In genomic region chr7:104945599-104945956, GRCh38 we compare ENCODE assay signal across 8 cellular contexts.
A peak's percentile ranks its signal among the peaks of the same experiment; 100 is the strongest.
DNase-seq lines count a peak whose midpoint lies in the region; ATAC-seq, FAIRE-seq and TF ChIP-seq lines count a peak whose summit lies in the region.

No MANE protein-coding gene starts in this region.

- in situ Hi-C loops in GM12878 (cut with MboI), result loop anchor here (5.0 kb wide), 1 partner anchor 67 kb away; the partner anchor contains the start of gene KMT2E
- in situ Hi-C loops in transverse colon (cut with MboI; ENCODE audit: low pct_ligation_motif_present in 1 of 4, low pct_unique_long_range_greater_than_20kb in 1 of 4, low sequenced_read_pairs in 3 of 4), result loop anchor here in 1 of 4 donors (10.0 kb wide), 1 partner anchor 69 kb away; the partner anchor contains the start of gene KMT2E

- H3K4me1 ChIP-seq in GM12878 (ENCODE audit: control insufficient read depth, insufficient read depth, low read length) (peaks cover 38% of the 10 kb centered on the region), mesenchymal stem cell (ENCODE audit: control insufficient read depth, insufficient read depth, low read depth, low read length) (peaks cover 12% of the 10 kb centered on the region), transverse colon (peaks cover 22 to 60% (median 36%) of the 10 kb centered on the region in 4 donors)

- SMC1A ChIA-PET in GM12878 (lab: Charles Lee; ENCODE audit: uncharacterized antibody, unreplicated experiment), result interaction anchor here (0.7 to 11.3 kb wide), 10 partner anchors 12 to 112 kb away, joined by 3 to 116 read pairs (median 4); no protein-coding TSS in a partner anchor

- H3K4me3 Mint-ChIP-seq in activated naive CD4-positive, alpha-beta T cell treated with anti-CD3 and anti-CD28 coated beads, Interleukin-2, amount 10 ng/mL, durations not matched to agents 7 days and 5 days, result peak overlapping the region; percentile 69

- peaks cover 7% of the 10 kb centered on the region for H3K36me3 Mint-ChIP-seq in activated naive CD4-positive, alpha-beta T cell treated with anti-CD3 and anti-CD28 coated beads, Interleukin-2, amount 10 ng/mL, durations not matched to agents 7 days and 5 days

- POLR2A ChIA-PET in GM12878 (lab: Charles Lee), result interaction anchor here (0.6 to 7.1 kb wide), 7 partner anchors 12 to 521 kb away, joined by 3 to 55 read pairs (median 4); no protein-coding TSS in a partner anchor

- TF ChIP-seq EP300 in GM12878 (IDR thresholded peaks at IDR 0.05; ENCODE audit: borderline replicate concordance in 1 of 2, control insufficient read depth in 1 of 2, low read depth in 2 of 2, low read length in 2 of 2), result no peak
- TF ChIP-seq EP300 in transverse colon (IDR thresholded peaks at IDR 0.05; ENCODE audit: low read depth), result no peak

- peaks cover 3% of the 10 kb centered on the region for H3K9me3 Mint-ChIP-seq in activated naive CD4-positive, alpha-beta T cell treated with anti-CD3 and anti-CD28 coated beads, Interleukin-2, amount 10 ng/mL, durations not matched to agents 7 days and 5 days

- H2BK120ac ChIP-seq in mesenchymal stem cell (ENCODE audit: low read depth, low read length), result no peak overlapping the region

- TF ChIP-seq RAD21 in GM12878 (IDR thresholded peaks at IDR 0.05; ENCODE audit: insufficient read depth, low read depth, low read length), result no peak

- H3K79me2 ChIP-seq in GM12878 (ENCODE audit: control insufficient read depth, insufficient read depth, low read length), result no peaks in the 10 kb centered on the region

- H2BK5ac ChIP-seq in mesenchymal stem cell (ENCODE audit: low read depth, low read length, poor library complexity, severe bottlenecking), result no peak overlapping the region

- no peak overlapping the region for H3K18ac ChIP-seq in mesenchymal stem cell (ENCODE audit: low read depth in 1 of 2, low read length in 2 of 2)

- H3K27me3 Mint-ChIP-seq in activated naive CD4-positive, alpha-beta T cell treated with anti-CD3 and anti-CD28 coated beads, Interleukin-2, amount 10 ng/mL, durations not matched to agents 7 days and 5 days, result no peaks in the 10 kb centered on the region

- no peak overlapping the region for H3K23ac ChIP-seq in mesenchymal stem cell (ENCODE audit: low read length in 2 of 2)

- no peak for DNase-seq in activated naive CD4-positive, alpha-beta T cell treated with anti-CD3 and anti-CD28 coated beads, Interleukin-2, amount 10 ng/mL, durations not matched to agents 7 days and 5 days
- DNase-seq in activated naive CD4-positive, alpha-beta T cell (lab: John Stamatoyannopoulos, UW), result no peak
- DNase-seq in GM12878 (ENCODE audit: low read depth, low spot score) (no peak), mesenchymal stem cell (no peak), transverse colon (no peak), hypothalamus (lab: John Stamatoyannopoulos, UW) (no peak), NCI-H510A treated with DMSO at 0.1 percent for 48 hours (lab: John Stamatoyannopoulos, UW) (no peak)

- no peak for TF ChIP-seq CTCF in GM12878 (IDR thresholded peaks at IDR 0.05 in 2 of 3, conservative IDR thresholded peaks at IDR 0.05 in 1 of 3; ENCODE audit: control insufficient read depth in 2 of 3, extremely low read depth in 1 of 3, insufficient read depth in 1 of 3, low read depth in 3 of 3, low read length in 3 of 3)
- no peak for TF ChIP-seq CTCF in transverse colon (IDR thresholded peaks at IDR 0.05)

- H3K4me1 Mint-ChIP-seq in activated naive CD4-positive, alpha-beta T cell treated with anti-CD3 and anti-CD28 coated beads, Interleukin-2, amount 10 ng/mL, durations not matched to agents 7 days and 5 days, result peaks cover 58% of the 10 kb centered on the region

- intact Hi-C loops in GM12878 (cut with micrococcal nuclease; ENCODE audit: unreplicated experiment), result loop anchor here (1.0 to 2.0 kb wide), 5 partner anchors 12 to 67 kb away; no protein-coding TSS in a partner anchor
- intact Hi-C loops in transverse colon (cut with DNase I; ENCODE audit: low total_unique reads), result no loop called here

- H2BK15ac ChIP-seq in mesenchymal stem cell (ENCODE audit: low read depth, poor library complexity, severe bottlenecking), result no peak overlapping the region

- H2BK12ac ChIP-seq in mesenchymal stem cell (ENCODE audit: low read length in 2 of 2), result no peak overlapping the region

- no peak overlapping the region for H2AK5ac ChIP-seq in mesenchymal stem cell (ENCODE audit: low read length, severe bottlenecking)

- H3K9ac ChIP-seq in GM12878 (ENCODE audit: control insufficient read depth, insufficient read depth, low read length), result peak overlapping the region; percentile 83
- H3K9ac ChIP-seq in mesenchymal stem cell (ENCODE audit: low read length), result peak overlapping the region; percentile 85

- no peaks in the 10 kb centered on the region for H3K36me3 ChIP-seq in GM12878 (ENCODE audit: control insufficient read depth in 2 of 2, insufficient read depth in 2 of 2, low read length in 1 of 2)
- H3K36me3 ChIP-seq in mesenchymal stem cell (ENCODE audit: control insufficient read depth in 1 of 2, insufficient read depth in 2 of 2, low read depth in 1 of 2, low read length in 2 of 2), result no peaks in the 10 kb centered on the region
- H3K36me3 ChIP-seq in transverse colon, result no peaks in the 10 kb centered on the region

- H3K9me3 ChIP-seq in GM12878 (replicated peaks; ENCODE audit: control insufficient read depth, insufficient read depth, low read length) (no peaks in the 10 kb centered on the region; the same call in 2 of the 3 replicates), mesenchymal stem cell (ENCODE audit: control insufficient read depth, low read length) (no peaks in the 10 kb centered on the region), transverse colon (no peaks in the 10 kb centered on the region)

- RAD21 ChIA-PET in GM12878 (lab: Charles Lee; ENCODE audit: unreplicated experiment), result interaction anchor here (1.1 to 6.8 kb wide), 7 partner anchors 12 to 66 kb away, joined by 3 to 57 read pairs (median 6); no protein-coding TSS in a partner anchor

- BruUV-seq in GM12878 (replicated peaks; lab: Mats Ljungman, UMichigan), result TSS peak; percentile 74

- TF ChIP-seq POLR2A in GM12878 (IDR thresholded peaks at IDR 0.05; ENCODE audit: low read depth, low read length) (no peak), transverse colon (IDR thresholded peaks at IDR 0.05) (no peak)

- no peak overlapping the region for H3K14ac ChIP-seq in mesenchymal stem cell (ENCODE audit: low read length in 2 of 2)

- H3K27me3 ChIP-seq in GM12878 (replicated peaks in 1 of 2; ENCODE audit: control insufficient read depth in 2 of 2, insufficient read depth in 2 of 2, low read length in 1 of 2) (no peaks in the 10 kb centered on the region), mesenchymal stem cell (ENCODE audit: control insufficient read depth in 1 of 2, insufficient read depth in 1 of 2, low read length in 2 of 2) (no peaks in the 10 kb centered on the region), transverse colon (no peaks in the 10 kb centered on the region)

- peak overlapping the region; percentile 47 to 89 for H3K4ac ChIP-seq in mesenchymal stem cell (ENCODE audit: low read depth in 1 of 2, low read length in 2 of 2)

- peak overlapping the region; percentile 75 for H3K4me2 ChIP-seq in GM12878 (ENCODE audit: control insufficient read depth, insufficient read depth)
- H3K4me2 ChIP-seq in mesenchymal stem cell (ENCODE audit: low read length, poor library complexity, severe bottlenecking), result no peak overlapping the region

- CTCF ChIA-PET in activated naive CD4-positive, alpha-beta T cell treated with anti-CD3 and anti-CD28 coated beads, Interleukin-2, amount 10 ng/mL, durations not matched to agents 7 days and 5 days (lab: Charles Lee), result interaction anchor here (0.9 to 2.4 kb wide), 4 partner anchors 11 to 66 kb away, joined by 3 to 18 read pairs (median 5); no protein-coding TSS in a partner anchor
- CTCF ChIA-PET in GM12878 (lab: Yijun Ruan, JAX), result interaction anchor here (0.7 to 5.8 kb wide), 4 partner anchors 10 to 586 kb away, joined by 3 to 63 read pairs (median 8); partner anchors contain the start of gene RINT1

- H3K4me3 ChIP-seq in GM12878 (0 out of 2 replicates have a peak overlapping the region, but pooled peaks have one; percentile 2), mesenchymal stem cell (ENCODE audit: insufficient read depth in 1 of 2, low read depth in 1 of 2, low read length in 2 of 2) (no peak overlapping the region), transverse colon (peak overlapping the region in 1 of 4 donors; percentile 19)

- H4K8ac ChIP-seq in mesenchymal stem cell (ENCODE audit: low read length), result no peak overlapping the region

- no peak overlapping the region for H4K91ac ChIP-seq in mesenchymal stem cell (ENCODE audit: low read length)

- no peaks in the 10 kb centered on the region for H4K20me1 ChIP-seq in GM12878 (ENCODE audit: control insufficient read depth, insufficient read depth)

- no peak for FAIRE-seq in GM12878 (lab: Jason Lieb, UNC)

- H2AFZ ChIP-seq in GM12878 (ENCODE audit: control insufficient read depth, low read depth, low read length) (peak overlapping the region; percentile 66), mesenchymal stem cell (ENCODE audit: low read depth, low read length) (no peak overlapping the region)

- H3K79me1 ChIP-seq in mesenchymal stem cell (replicated peaks; ENCODE audit: low read length, poor library complexity, severe bottlenecking), result no peaks in the 10 kb centered on the region

- peak overlapping the region; percentile 93 for H3K27ac ChIP-seq in GM12878 (ENCODE audit: control insufficient read depth, insufficient read depth)
- peak overlapping the region; percentile 87 for H3K27ac ChIP-seq in mesenchymal stem cell (ENCODE audit: low read length, poor library complexity, severe bottlenecking)
- peak overlapping the region; percentile 96 to 99 (median 97) for H3K27ac ChIP-seq in transverse colon

- ATAC-seq in GM12878 (no peak), HG03135 (IDR thresholded peaks at IDR 0.05; ENCODE audit: unreplicated experiment) (no peak)

- H3K27ac Mint-ChIP-seq in activated naive CD4-positive, alpha-beta T cell treated with anti-CD3 and anti-CD28 coated beads, Interleukin-2, amount 10 ng/mL, durations not matched to agents 7 days and 5 days, result peak overlapping the region; percentile 99

TF ChIP-seq in GM12878, 131 proteins besides CTCF, POLR2A, EP300 and RAD21:
- TF ChIP-seq LARP7 (IDR thresholded peaks at IDR 0.05) (no peak), SMARCA5 (IDR thresholded peaks at IDR 0.05) (0 out of 2 replicates have a peak, but pooled peaks have one; percentile 25), IRF4 (IDR thresholded peaks at IDR 0.05; ENCODE audit: low read depth, low read length) (no peak), SMAD5 (IDR thresholded peaks at IDR 0.05; ENCODE audit: low read depth) (no peak), RB1 (IDR thresholded peaks at IDR 0.05; ENCODE audit: borderline replicate concordance) (no peak), DPF2 (IDR thresholded peaks at IDR 0.05) (0 out of 2 replicates have a peak, but pooled peaks have one; percentile 3)
